8 cellular contexts compared by ENCODE assay signal in genomic region chr12:81992461-81992860, GRCh38.
DNase-seq lines count a peak whose midpoint lies in the region; ATAC-seq and TF ChIP-seq lines count a peak whose summit lies in the region.

No MANE protein-coding gene starts in this region.

- no peaks in the 10 kb centered on the region for H3K27me3 Mint-ChIP-seq in chondrocyte (ENCODE audit: low read depth)

- TF ChIP-seq CTCF in chondrocyte (IDR thresholded peaks at IDR 0.05), result peak; percentile 31

- ATAC-seq in GM21526 (IDR thresholded peaks at IDR 0.05; ENCODE audit: low FRiP score, unreplicated experiment), result no peak
- ATAC-seq in HG02642 (IDR thresholded peaks at IDR 0.05; ENCODE audit: poor library complexity, unreplicated experiment), result no peak

- no peaks in the 10 kb centered on the region for H3K9me3 Mint-ChIP-seq in chondrocyte (ENCODE audit: low read depth)

- H3K4me1 Mint-ChIP-seq in chondrocyte (ENCODE audit: low read depth), result no peaks in the 10 kb centered on the region

- no peaks in the 10 kb centered on the region for H3K36me3 Mint-ChIP-seq in chondrocyte (ENCODE audit: low read depth)

- peak; percentile 2 for DNase-seq in activated naive CD4-positive, alpha-beta T cell treated with Interleukin-2 at 50 U/mL for 16 hours
- no peak for DNase-seq in activated naive CD4-positive, alpha-beta T cell (lab: John Stamatoyannopoulos, UW)
- DNase-seq in NCI-H748 (lab: John Stamatoyannopoulos, UW; ENCODE audit: unreplicated experiment), result peak; percentile 75
- DNase-seq in chondrocyte (ENCODE audit: low spot score), result no peak
- peak in 2 of 3 donors; percentile 1 to 7 for DNase-seq in stimulated activated CD4-positive, alpha-beta T cell treated with anti-CD3 and anti-CD28 coated beads, Interleukin-12 subunit alpha, Interleukin-12 subunit beta, amount 100 ng/mL, for 48 hours (ENCODE audit: low read depth in 2 of 3, low spot score in 1 of 3)
- no peak for DNase-seq in cerebellum (ENCODE audit: low spot score)

- H3K27ac Mint-ChIP-seq in chondrocyte (ENCODE audit: unreplicated experiment), result no peak overlapping the region

- H3K4me3 Mint-ChIP-seq in chondrocyte (ENCODE audit: unreplicated experiment), result no peak overlapping the region

Comparison
In these comparisons a context has a peak if more than half of its experiments do, and no peak if none do; other contexts are left out.
1. DNase-seq: peak in activated naive CD4-positive, alpha-beta T cell treated with Interleukin-2 at 50 U/mL for 16 hours (single experiment), NCI-H748 (single experiment) and stimulated activated CD4-positive, alpha-beta T cell treated with anti-CD3 and anti-CD28 coated beads, Interleukin-12 subunit alpha, Interleukin-12 subunit beta, amount 100 ng/mL, for 48 hours (2 of 3); none in activated naive CD4-positive, alpha-beta T cell (0 of 4), chondrocyte (single experiment) and cerebellum (single experiment).